ENCODE assay signal across 1 cellular context in genomic region chr4:137812258-137812657, GRCh38.
TF ChIP-seq lines count a peak whose summit lies in the region.

No MANE protein-coding gene starts in this region.

TF ChIP-seq in GM23338, 12 proteins besides CTCF, POLR2A, EP300 and RAD21 (continued from another document):
- TF ChIP-seq ZNF462 (CRISPR knock-in tag; IDR thresholded peaks at IDR 0.05) (no peak), ZNF331 (CRISPR knock-in tag; IDR thresholded peaks at IDR 0.05; ENCODE audit: low read depth) (no peak), ZNF114 (CRISPR knock-in tag; IDR thresholded peaks at IDR 0.05) (no peak), EZH2phosphoT487 (IDR thresholded peaks at IDR 0.05; ENCODE audit: unreplicated experiment) (no peak), JUNB (IDR thresholded peaks at IDR 0.05; ENCODE audit: unreplicated experiment) (no peak), POLR2AphosphoS5 (IDR thresholded peaks at IDR 0.05; ENCODE audit: low read depth) (no peak)
TF ChIP-seq in GM23338: peak in this region for 0.
